ENCODE assay signal across 8 cellular contexts in the genomic region with DNA sequence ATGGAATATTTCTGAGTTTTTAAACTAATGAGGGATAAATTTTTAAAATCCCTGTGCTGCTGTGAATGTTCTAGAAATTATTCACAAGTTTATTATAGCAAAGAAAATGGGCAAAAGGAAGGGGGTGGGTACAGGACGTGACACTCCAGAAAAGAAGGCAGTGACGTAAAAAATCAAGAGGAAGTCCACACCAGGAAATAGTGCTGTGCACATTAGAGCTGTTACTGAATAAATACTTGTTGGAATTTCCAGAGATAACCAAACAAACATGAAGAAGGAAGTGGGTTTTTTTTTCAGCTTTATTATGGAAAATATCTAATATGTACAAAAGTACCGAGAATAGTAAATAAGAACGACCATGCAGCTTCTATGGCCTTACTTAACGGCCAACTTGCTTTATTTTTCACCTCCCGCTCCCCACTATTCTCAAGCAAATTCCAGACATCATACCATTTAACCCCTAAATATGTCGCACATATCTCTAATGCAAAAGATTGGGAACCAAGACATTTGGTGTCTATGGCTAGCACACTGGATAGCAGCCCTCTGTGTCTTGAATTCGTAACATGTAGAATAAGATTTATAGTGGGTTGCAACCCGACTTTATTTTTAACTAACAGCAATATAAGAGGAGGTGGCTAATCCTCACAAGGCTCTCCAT. TPM values are rescaled to one million over a fixed set of nuclear protein-coding genes. Genes with fewer than 3 reads are reported as not detected.
DNase-seq lines count a peak whose midpoint lies in the region; ATAC-seq and TF ChIP-seq lines count a peak whose summit lies in the region.

No MANE protein-coding gene starts in this region.

- H3K9me3 ChIP-seq in Caco-2: no peaks in the 10 kb centered on the region
- H3K9me3 ChIP-seq in KOPT-K1 (ENCODE audit: insufficient read depth, low read length, poor library complexity, severe bottlenecking): no peaks in the 10 kb centered on the region
- H3K9me3 ChIP-seq in esophagus (ENCODE audit: control insufficient read depth in 2 of 2, insufficient read depth in 1 of 2, low read depth in 1 of 2, low read length in 1 of 2): no peaks in the 10 kb centered on the region

- DNase-seq in Caco-2 (no peak), naive B cell (peak; percentile 41)
- DNase-seq in stimulated activated CD4-positive, alpha-beta T cell treated with anti-CD3 and anti-CD28 coated beads, Interleukin-2, amount 100 ng/mL, for 48 hours: no peak

- H3K4me1 ChIP-seq in Caco-2 (peaks cover 26% of the 10 kb centered on the region), esophagus (ENCODE audit: control insufficient read depth in 2 of 2, insufficient read depth in 2 of 2, low read length in 1 of 2) (peaks cover 0 to 2% of the 10 kb centered on the region in 2 donors)

- H3K4me3 ChIP-seq in Caco-2 (ENCODE audit: low read depth, low read length) (peak overlapping the region; percentile 48), esophagus (ENCODE audit: low read depth in 1 of 2, low read length in 2 of 2) (peak overlapping the region; percentile 60 to 86)

- 0% methylated on average over 9 of the region's 9 CpGs for WGBS in esophagus, 2 donors

- no peaks in the 10 kb centered on the region for H3K9me3 Mint-ChIP-seq in Caco-2 (ENCODE audit: unreplicated experiment)
- H3K9me3 Mint-ChIP-seq in T-helper 1 cell treated with Interleukin-12 subunit alpha and Interleukin-12 subunit beta and Interleukin-4 antibody, amounts not matched to agents 30 μg/mL and 1 μg/mL, for 36 hours: no peaks in the 10 kb centered on the region
- H3K9me3 Mint-ChIP-seq in naive B cell: no peaks in the 10 kb centered on the region

- TF ChIP-seq CTCF in Caco-2 (IDR thresholded peaks at IDR 0.05; ENCODE audit: insufficient read depth in 1 of 2, low read depth in 1 of 2, low read length in 1 of 2, severe bottlenecking in 1 of 2, unreplicated experiment in 1 of 2): no peak

- POLR2A ChIA-PET in Caco-2 (lab: Charles Lee): interaction anchor here (1.0 to 3.2 kb wide), 2 partner anchors 21 to 35 kb away, joined by 4 to 19 read pairs; a partner anchor contains a TSS

- intact Hi-C loops in Caco-2 (cut with micrococcal nuclease; ENCODE audit: unreplicated experiment): loop anchor here (1.0 to 2.0 kb wide), 3 partner anchors 8 to 34 kb away; a partner anchor contains a TSS

- ATAC-seq in GM21390 (IDR thresholded peaks at IDR 0.05; ENCODE audit: unreplicated experiment): peak; percentile 6
- ATAC-seq in naive B cell (ENCODE audit: low read depth in 2 of 2): peak; percentile 51 to 56
- no peak for ATAC-seq in HG02970 (IDR thresholded peaks at IDR 0.05; ENCODE audit: low FRiP score, unreplicated experiment)

- BruUV-seq in Caco-2 (replicated peaks; lab: Mats Ljungman, UMichigan): TSS peak; percentile 94

- H3K27me3 ChIP-seq in Caco-2 (replicated peaks; ENCODE audit: control insufficient read depth, insufficient read depth, low read length) (no peaks in the 10 kb centered on the region), esophagus (ENCODE audit: control insufficient read depth in 1 of 2, insufficient read depth in 2 of 2, low read length in 2 of 2) (no peaks in the 10 kb centered on the region)

- no peaks in the 10 kb centered on the region for H3K27me3 Mint-ChIP-seq in Caco-2 (ENCODE audit: insufficient read depth, unreplicated experiment)
- no peaks in the 10 kb centered on the region for H3K27me3 Mint-ChIP-seq in T-helper 1 cell treated with Interleukin-12 subunit alpha and Interleukin-12 subunit beta and Interleukin-4 antibody, amounts not matched to agents 30 μg/mL and 1 μg/mL, for 36 hours (ENCODE audit: low read depth)
- no peaks in the 10 kb centered on the region for H3K27me3 Mint-ChIP-seq in naive B cell

- H3K4me3 Mint-ChIP-seq in Caco-2 (ENCODE audit: unreplicated experiment) (peak overlapping the region; percentile 85), naive B cell (peak overlapping the region; percentile 93 to 98 (median 96))
- H3K4me3 Mint-ChIP-seq in T-helper 1 cell treated with Interleukin-12 subunit alpha and Interleukin-12 subunit beta and Interleukin-4 antibody, amounts not matched to agents 30 μg/mL and 1 μg/mL, for 36 hours: peak overlapping the region; percentile 93

- H3K27ac Mint-ChIP-seq in Caco-2 (ENCODE audit: unreplicated experiment) (peak overlapping the region; percentile 96), naive B cell (peak overlapping the region; percentile 51 to 97 (median 94))
- peak overlapping the region; percentile 94 for H3K27ac Mint-ChIP-seq in T-helper 1 cell treated with Interleukin-12 subunit alpha and Interleukin-12 subunit beta and Interleukin-4 antibody, amounts not matched to agents 30 μg/mL and 1 μg/mL, for 36 hours

- H3K4me1 Mint-ChIP-seq in Caco-2 (ENCODE audit: low read depth, unreplicated experiment): peaks cover 18% of the 10 kb centered on the region
- H3K4me1 Mint-ChIP-seq in T-helper 1 cell treated with Interleukin-12 subunit alpha and Interleukin-12 subunit beta and Interleukin-4 antibody, amounts not matched to agents 30 μg/mL and 1 μg/mL, for 36 hours (ENCODE audit: low read depth): peaks cover 61% of the 10 kb centered on the region
- peaks cover 46 to 54% (median 49%) of the 10 kb centered on the region in 3 donors for H3K4me1 Mint-ChIP-seq in naive B cell

- peak overlapping the region; percentile 90 for H3K27ac ChIP-seq in KOPT-K1 (ENCODE audit: low read depth, low read length, poor library complexity, severe bottlenecking)
- H3K27ac ChIP-seq in esophagus (ENCODE audit: low read depth in 2 of 2, low read length in 1 of 2): peak overlapping the region; percentile 90 to 95

- H3K36me3 Mint-ChIP-seq in Caco-2 (ENCODE audit: insufficient read depth, unreplicated experiment) (peaks cover 29% of the 10 kb centered on the region), naive B cell (no peaks in the 10 kb centered on the region)
- peaks cover 39% of the 10 kb centered on the region for H3K36me3 Mint-ChIP-seq in T-helper 1 cell treated with Interleukin-12 subunit alpha and Interleukin-12 subunit beta and Interleukin-4 antibody, amounts not matched to agents 30 μg/mL and 1 μg/mL, for 36 hours (ENCODE audit: low read depth)

- CTCF ChIA-PET in Caco-2 (lab: Charles Lee): interaction anchor here (0.7 kb wide), 1 partner anchor 29 kb away, joined by 3 read pairs; no protein-coding TSS in a partner anchor

- H3K36me3 ChIP-seq in Caco-2 (ENCODE audit: control insufficient read depth, insufficient read depth, low read length): no peaks in the 10 kb centered on the region
- peaks cover 28% of the 10 kb centered on the region for H3K36me3 ChIP-seq in KOPT-K1 (ENCODE audit: insufficient read depth, low read length)
- H3K36me3 ChIP-seq in esophagus (ENCODE audit: control insufficient read depth in 2 of 2, insufficient read depth in 2 of 2, low read length in 1 of 2): no peaks in the 10 kb centered on the region

RNA-seq across cellular contexts. Expression of a gene that starts 0.6 kb away (rescaled TPM):
- 211 and 220 TPM in 2 replicates for total RNA-seq in Caco-2 (2022)
- polyA plus RNA-seq in esophagus (100 to 1,000 TPM; 163 to 222 TPM), naive B cell (ENCODE audit: low read depth in 6 of 6) (100 to 1,000 TPM; 109 to 199 (median 154) TPM)

RNA-seq across cellular contexts. Expression of a gene that starts 34.7 kb away (rescaled TPM):
- 33.2 and 36.5 TPM in 2 replicates for total RNA-seq in Caco-2 (2022)
- polyA plus RNA-seq in esophagus (10 to 100 TPM in 1 of 2 donors, 1 to 10 TPM in 1; 6.1 to 33.0 TPM), naive B cell (ENCODE audit: low read depth in 6 of 6) (10 to 100 TPM in 5 of 6 donors, 1 to 10 TPM in 1; 6.7 to 93.9 (median 27.4) TPM)
